Comparison of ENCODE assay signal across 19 cellular contexts in genomic region chr6:93678841-93679454, GRCh38.
DNase-seq lines count a peak whose midpoint lies in the region; ATAC-seq and TF ChIP-seq lines count a peak whose summit lies in the region.
"Had no signal": no experiment of that assay in that cellular context is flagged by ENCODE, and none has a peak within 500 bp of the region (broad histone marks: within the 10 kb centered on the region; RNA-seq: fewer than 3 reads in every experiment).

No MANE protein-coding gene starts in this region.

- intact Hi-C loops in mammary epithelial cell (cut with micrococcal nuclease) = no loop called here

- no peaks in the 10 kb centered on the region for H4K20me1 ChIP-seq in mammary epithelial cell (ENCODE audit: insufficient read depth, low read length)

- no peaks in the 10 kb centered on the region for H3K36me3 ChIP-seq in mesodermal cell (ENCODE audit: control insufficient read depth, insufficient read depth, low read length)
- H3K36me3 ChIP-seq in mammary epithelial cell (ENCODE audit: insufficient read depth, low read length) = no peaks in the 10 kb centered on the region
- H3K36me3 ChIP-seq: gastroesophageal sphincter, transverse colon, WERI-Rb-1 had no signal

- ATAC-seq in GM18498 (IDR thresholded peaks at IDR 0.05; ENCODE audit: unreplicated experiment) = no peak
- ATAC-seq: body of pancreas, gastroesophageal sphincter, mucosa of descending colon, psoas muscle had no signal

- no peak overlapping the region for H3K9ac ChIP-seq in mammary epithelial cell (ENCODE audit: insufficient read depth, low read length)
- H3K9ac ChIP-seq: SK-N-SH had no signal

- dilution Hi-C loops in mammary epithelial cell (cut with HindIII; ENCODE audit: low sequenced_read_pairs) = no loop called here

- H3K4me3 ChIP-seq in mesodermal cell (ENCODE audit: extremely low read depth, insufficient read depth, low read length, poor library complexity, severe bottlenecking) (no peak overlapping the region), mammary epithelial cell (replicated peaks in 1 of 3; ENCODE audit: insufficient read depth in 1 of 3, low read depth in 2 of 3, low read length in 3 of 3) (no peak overlapping the region)
- H3K4me3 ChIP-seq: body of pancreas, gastroesophageal sphincter, mucosa of descending colon, psoas muscle, transverse colon had no signal

- TF ChIP-seq CTCF in mammary epithelial cell (conservative IDR thresholded peaks at IDR 0.05 in 1 of 2, IDR thresholded peaks at IDR 0.05 in 1 of 2; ENCODE audit: extremely low read depth in 1 of 2, insufficient read depth in 1 of 2, low read depth in 1 of 2, low read length in 2 of 2) = no peak

- CTCF ChIA-PET in mammary epithelial cell (lab: Charles Lee; ENCODE audit: low non-redundant PET) = no interaction called here

- no peak overlapping the region for H2AFZ ChIP-seq in mammary epithelial cell (ENCODE audit: low read depth, low read length)

- H3K4me1 ChIP-seq in mesodermal cell (ENCODE audit: control insufficient read depth, insufficient read depth, low read length, poor library complexity, severe bottlenecking) (peaks cover 33% of the 10 kb centered on the region), mammary epithelial cell (ENCODE audit: insufficient read depth, low read length) (no peaks in the 10 kb centered on the region)
- H3K4me1 ChIP-seq: body of pancreas, gastroesophageal sphincter, psoas muscle, transverse colon had no signal

- peak; percentile 10 for DNase-seq in COR-L47 (lab: John Stamatoyannopoulos, UW)
- DNase-seq in NCI-H146 treated with DMSO at 0.1 percent for 48 hours (lab: John Stamatoyannopoulos, UW; ENCODE audit: unreplicated experiment) = peak; percentile 34
- DNase-seq in brain pericyte (ENCODE audit: low read depth, low spot score) = peak; percentile 10
- DNase-seq in foreskin melanocyte = no peak
- no peak for DNase-seq in mammary epithelial cell
- no peak for DNase-seq in stimulated activated CD4-positive, alpha-beta T cell treated with anti-CD3 and anti-CD28 coated beads, Interleukin-1b, Interleukin-23, amount 100 ng/mL, for 48 hours
- DNase-seq: activated gamma-delta T cell treated with Interleukin-2 at 50 U/mL for 16 hours; body of pancreas; CD4-positive, CD25-positive, alpha-beta regulatory T cell; immature natural killer cell; mucosa of descending colon; NCI-H2029; psoas muscle; SK-N-SH; transverse colon; WERI-Rb-1 had no signal

- no peak overlapping the region for H3K4me2 ChIP-seq in mammary epithelial cell (ENCODE audit: insufficient read depth, low read depth, low read length)
- H3K4me2 ChIP-seq: SK-N-SH had no signal

- in situ Hi-C loops in mammary epithelial cell (cut with MboI; ENCODE audit: low sequenced_read_pairs in 2 of 2) = no loop called here

- no peaks in the 10 kb centered on the region for H3K79me2 ChIP-seq in mammary epithelial cell (ENCODE audit: insufficient read depth, low read length)

- no peaks in the 10 kb centered on the region for H3K27me3 ChIP-seq in mammary epithelial cell (ENCODE audit: insufficient read depth, low read length)
- H3K27me3 ChIP-seq: body of pancreas, gastroesophageal sphincter, transverse colon had no signal

- peak overlapping the region; percentile 69 for H3K27ac ChIP-seq in mesodermal cell (ENCODE audit: low read depth, low read length, severe bottlenecking)
- no peak overlapping the region for H3K27ac ChIP-seq in mammary epithelial cell (ENCODE audit: insufficient read depth, low read depth, low read length)
- H3K27ac ChIP-seq: body of pancreas, gastroesophageal sphincter, psoas muscle, transverse colon, WERI-Rb-1 had no signal

- H3K9me3 ChIP-seq in mesodermal cell (ENCODE audit: control insufficient read depth, low read length) (no peaks in the 10 kb centered on the region), mammary epithelial cell (replicated peaks; ENCODE audit: insufficient read depth, low read length) (no peaks in the 10 kb centered on the region)
- H3K9me3 ChIP-seq: body of pancreas, gastroesophageal sphincter, mucosa of descending colon, psoas muscle, SK-N-SH, transverse colon had no signal

- 90 to 96% methylated on average over 2 to 4 of the region's 4 CpGs for WGBS in mesodermal cell (ENCODE audit: insufficient coverage in 2 of 2), 2 experiments
- WGBS in mammary epithelial cell (ENCODE audit: low coverage, missing lambda C conversion rate) = 0% methylated on average over 4 of the region's 4 CpGs

- BruUV-seq in mammary epithelial cell (replicated peaks; lab: Mats Ljungman, UMichigan) = no TSS peak

Comparison
In these comparisons a context has a peak if more than half of its experiments do, and no peak if none do; other contexts are left out.
1. DNase-seq: peak in COR-L47 (single experiment), NCI-H146 treated with DMSO at 0.1 percent for 48 hours (single experiment) and brain pericyte (single experiment); none in foreskin melanocyte (single experiment), mammary epithelial cell (single experiment) and stimulated activated CD4-positive, alpha-beta T cell treated with anti-CD3 and anti-CD28 coated beads, Interleukin-1b, Interleukin-23, amount 100 ng/mL, for 48 hours (single experiment).